ENCODE assay signal across 26 cellular contexts in genomic region chr1:213055767-213056166, GRCh38.
"Had no signal": no experiment of that assay in that cellular context is flagged by ENCODE, and none has a peak within 500 bp of the region (broad histone marks: within the 10 kb centered on the region; RNA-seq: fewer than 3 reads in every experiment).

No MANE protein-coding gene starts in this region.

- H3K9me3 ChIP-seq: adrenal gland, body of pancreas, neutrophil, thyroid gland, upper lobe of left lung, vagina had no signal

- H3K4me3 ChIP-seq: adrenal gland, body of pancreas, smooth muscle cell, thyroid gland, upper lobe of left lung, vagina had no signal

- H3K27ac ChIP-seq: adrenal gland, body of pancreas, neutrophil, thyroid gland, upper lobe of left lung, vagina had no signal

- H3K27me3 ChIP-seq: adrenal gland, body of pancreas, neutrophil, thyroid gland, upper lobe of left lung, vagina had no signal

- DNase-seq: activated CD4-positive, alpha-beta T cell treated with anti-CD3 and anti-CD28 coated beads for 4 hours; activated CD4-positive, alpha-beta T cell treated with anti-CD3 and anti-CD28 coated beads, Interleukin-2, amount 50 U/mL, for 48 hours; activated CD4-positive, CD25-positive, alpha-beta regulatory T cell; activated CD8-positive, alpha-beta memory T cell treated with anti-CD3 and anti-CD28 coated beads for 24 hours; activated effector memory CD4-positive, alpha-beta T cell treated with Interleukin-2 at 50 U/mL for 16 hours; activated naive CD4-positive, alpha-beta T cell treated with Interleukin-2 at 50 U/mL for 16 hours; adrenal gland; aorta; body of pancreas; dermis blood vessel endothelial cell; effector CD4-positive, alpha-beta T cell; hippocampal formation; kidney; left colon; naive B cell; nephron progenitor cell; stimulated activated CD4-positive, alpha-beta T cell treated with anti-CD3 and anti-CD28 coated beads, Interleukin-1b, Interleukin-23, amount 100 ng/mL, for 48 hours; stimulated activated CD4-positive, alpha-beta T cell treated with anti-CD3 and anti-CD28 coated beads, Interleukin-4, amount 100 ng/mL, for 4 hours; stimulated activated CD8-positive, alpha-beta memory T cell treated with anti-CD3 and anti-CD28 coated beads, Interleukin-4, amount 100 ng/mL, for 48 hours; stimulated activated naive CD8-positive, alpha-beta T cell treated with anti-CD3 and anti-CD28 coated beads, Interleukin-15, amount 100 ng/mL, for 72 hours; substantia nigra; thyroid gland; upper lobe of left lung had no signal

- H3K4me2 ChIP-seq: smooth muscle cell had no signal

- H3K36me3 ChIP-seq: adrenal gland, neutrophil, thyroid gland, upper lobe of left lung, vagina had no signal
